ENCODE assay signal across 18 cellular contexts in genomic region chr2:146241023-146241422, GRCh38.
DNase-seq lines count a peak whose midpoint lies in the region; ATAC-seq, FAIRE-seq and TF ChIP-seq lines count a peak whose summit lies in the region.
"Had no signal": no experiment of that assay in that cellular context is flagged by ENCODE, and none has a peak within 500 bp of the region (broad histone marks: within the 10 kb centered on the region; RNA-seq: fewer than 3 reads in every experiment).

No MANE protein-coding gene starts in this region.

- TF ChIP-seq POLR2A in right lobe of liver (IDR thresholded peaks at IDR 0.05) = no peak
- TF ChIP-seq POLR2A in HepG2 (IDR thresholded peaks at IDR 0.05; ENCODE audit: insufficient read depth in 1 of 2, low read depth in 2 of 2, low read length in 2 of 2) = no peak

- H2AFZ ChIP-seq in HepG2 (ENCODE audit: low read length) = no peak overlapping the region
- no peak overlapping the region for H2AFZ ChIP-seq in osteoblast (ENCODE audit: low read length)

- CTCF ChIA-PET in HepG2 (lab: Yijun Ruan, JAX; ENCODE audit: low intra/inter-chr PET ratio, low total read pairs) = no interaction called here

- 5% methylated on average over 1 of the region's 1 CpG for WGBS in right lobe of liver (ENCODE audit: insufficient coverage, low coverage, low lambda C conversion rate, missing lambda C conversion rate)
- 3% methylated on average over 1 of the region's 1 CpG for WGBS in HepG2 (ENCODE audit: low lambda C conversion rate)

- no peaks in the 10 kb centered on the region for H3K27me3 ChIP-seq in right lobe of liver
- no peaks in the 10 kb centered on the region for H3K27me3 ChIP-seq in HepG2 (ENCODE audit: control insufficient read depth in 1 of 2, insufficient read depth in 2 of 2, low read length in 2 of 2)
- H3K27me3 ChIP-seq in SJCRH30 = no peaks in the 10 kb centered on the region
- no peaks in the 10 kb centered on the region for H3K27me3 ChIP-seq in osteoblast (ENCODE audit: insufficient read depth, low read length)
- H3K27me3 ChIP-seq: BLaER1 had no signal

- no peak for TF ChIP-seq CTCF in right lobe of liver (IDR thresholded peaks at IDR 0.05)
- no peak for TF ChIP-seq CTCF in HepG2 (CRISPR knock-in tag; IDR thresholded peaks at IDR 0.05)
- no peak for TF ChIP-seq CTCF in osteoblast (IDR thresholded peaks at IDR 0.05; ENCODE audit: extremely low read depth, low read depth, low read length)

- POLR2A ChIA-PET in HepG2 (lab: Yijun Ruan, JAX) = no interaction called here

- H3K79me2 ChIP-seq in HepG2 (ENCODE audit: insufficient read depth, low read length) = no peaks in the 10 kb centered on the region
- H3K79me2 ChIP-seq in osteoblast (ENCODE audit: insufficient read depth, low read length) = no peaks in the 10 kb centered on the region

- ATAC-seq in right lobe of liver = peak; percentile 32 to 70 (median 52)
- ATAC-seq in HepG2 = no peak
- no peak for ATAC-seq in Right ventricle myocardium superior (ENCODE audit: poor library complexity)

- no peak overlapping the region for H3K27ac ChIP-seq in right lobe of liver
- H3K27ac ChIP-seq in HepG2 (ENCODE audit: extremely low read length, insufficient read depth, low read length) = no peak overlapping the region
- peak overlapping the region; percentile 39 for H3K27ac ChIP-seq in SJCRH30
- peak overlapping the region; percentile 92 for H3K27ac ChIP-seq in osteoblast (ENCODE audit: low read depth, low read length)
- H3K27ac ChIP-seq: BLaER1, HL-60 had no signal

- H3K4me3 ChIP-seq in right lobe of liver = no peak overlapping the region
- no peak overlapping the region for H3K4me3 ChIP-seq in HepG2 (replicated peaks in 1 of 3; ENCODE audit: insufficient read depth in 1 of 3, low read depth in 2 of 3, low read length in 3 of 3)
- H3K4me3 ChIP-seq in SJCRH30 = no peak overlapping the region
- no peak overlapping the region for H3K4me3 ChIP-seq in osteoblast (ENCODE audit: insufficient read depth, low read length)
- H3K4me3 ChIP-seq: BLaER1, HAP-1 had no signal

- no peak for TF ChIP-seq EP300 in HepG2 (IDR thresholded peaks at IDR 0.05; ENCODE audit: low read depth in 2 of 2, low read length in 2 of 2)
- no peak for TF ChIP-seq EP300 in HepG2 (CRISPR knock-in tag; IDR thresholded peaks at IDR 0.05; ENCODE audit: borderline replicate concordance)

- no peak for TF ChIP-seq RAD21 in HepG2 (CRISPR knock-in tag; IDR thresholded peaks at IDR 0.05)

- H3K4me1 ChIP-seq in right lobe of liver (peaks cover 0 to 15% (median 3%) of the 10 kb centered on the region in 4 donors), HepG2 (ENCODE audit: insufficient read depth, low read length) (no peaks in the 10 kb centered on the region), SJCRH30 (peaks cover 27% of the 10 kb centered on the region), osteoblast (ENCODE audit: insufficient read depth, low read length) (peaks cover 42% of the 10 kb centered on the region)
- H3K4me1 ChIP-seq: BLaER1, Caco-2 had no signal

- BruUV-seq in HepG2 (replicated peaks; lab: Mats Ljungman, UMichigan) = no TSS peak

- H3K9me3 ChIP-seq in right lobe of liver (no peaks in the 10 kb centered on the region), HepG2 (ENCODE audit: low read length) (no peaks in the 10 kb centered on the region), SJCRH30 (replicated peaks) (no peaks in the 10 kb centered on the region), osteoblast (ENCODE audit: low read depth, low read length) (no peaks in the 10 kb centered on the region)
- H3K9me3 ChIP-seq: BLaER1, Caco-2, HAP-1 had no signal

- no peaks in the 10 kb centered on the region for H4K20me1 ChIP-seq in HepG2 (ENCODE audit: insufficient read depth, low read length)
- no peaks in the 10 kb centered on the region for H4K20me1 ChIP-seq in osteoblast (ENCODE audit: insufficient read depth, low read length)
- H4K20me1 ChIP-seq: BLaER1 had no signal

- H3K4me2 ChIP-seq in HepG2 (ENCODE audit: low read depth, low read length) (no peak overlapping the region), osteoblast (ENCODE audit: insufficient read depth, low read length) (no peak overlapping the region)
- H3K4me2 ChIP-seq: BLaER1 had no signal

- no peaks in the 10 kb centered on the region for H3K36me3 ChIP-seq in right lobe of liver
- no peaks in the 10 kb centered on the region for H3K36me3 ChIP-seq in HepG2 (replicated peaks in 1 of 2; ENCODE audit: control insufficient read depth in 1 of 2, insufficient read depth in 2 of 2, low read length in 2 of 2)
- no peaks in the 10 kb centered on the region for H3K36me3 ChIP-seq in SJCRH30
- H3K36me3 ChIP-seq in osteoblast (ENCODE audit: insufficient read depth, low read length) = no peaks in the 10 kb centered on the region
- H3K36me3 ChIP-seq: BLaER1, HAP-1 had no signal

- no peak for DNase-seq in right lobe of liver
- DNase-seq in HepG2 (ENCODE audit: low spot score) = no peak
- peak; percentile 16 to 67 for DNase-seq in SJCRH30
- DNase-seq in osteoblast (ENCODE audit: insufficient read length, low spot score, missing footprints) = no peak
- no peak for DNase-seq in kidney tubule cell (ENCODE audit: low spot score)
- DNase-seq in Right ventricle myocardium superior = no peak
- no peak for DNase-seq in HK-2 (ENCODE audit: unreplicated experiment)
- DNase-seq: 8988T; AML-193; Caco-2; CD8-positive, alpha-beta memory T cell; DND-41; GDM1 had no signal

- H3K9ac ChIP-seq in HepG2 (ENCODE audit: insufficient read depth, low read depth, low read length) = no peak overlapping the region
- H3K9ac ChIP-seq: BLaER1 had no signal

- no peak for FAIRE-seq in HepG2 (lab: Jason Lieb, UNC)
- FAIRE-seq: GM12892, H1 had no signal

- in situ Hi-C loops in HepG2 (cut with HindIII; ENCODE audit: extremely low pct_ligation_motif_present, low pct_unique_long_range_greater_than_20kb) = no loop called here

- intact Hi-C loops in right lobe of liver (cut with DNase I) = no loop called here
- intact Hi-C loops in HepG2 (cut with micrococcal nuclease; ENCODE audit: unreplicated experiment) = no loop called here
- intact Hi-C loops in Right ventricle myocardium superior (cut with DNase I) = no loop called here

TF ChIP-seq in HepG2, 621 proteins besides CTCF, POLR2A, EP300 and RAD21 (continues in another document):
- no peak for TF ChIP-seq ELF4 (CRISPR knock-in tag; IDR thresholded peaks at IDR 0.05; ENCODE audit: borderline replicate concordance)
- no peak for TF ChIP-seq ZNF205 (CRISPR knock-in tag; IDR thresholded peaks at IDR 0.05)
- no peak for TF ChIP-seq HOXD1 (CRISPR knock-in tag; IDR thresholded peaks at IDR 0.05)
- TF ChIP-seq ZNF672 (CRISPR knock-in tag; IDR thresholded peaks at IDR 0.05) = no peak
- no peak for TF ChIP-seq SRSF4 (IDR thresholded peaks at IDR 0.05; ENCODE audit: low read depth, low read length, poor library complexity, severe bottlenecking)
- TF ChIP-seq, protein P1, sequence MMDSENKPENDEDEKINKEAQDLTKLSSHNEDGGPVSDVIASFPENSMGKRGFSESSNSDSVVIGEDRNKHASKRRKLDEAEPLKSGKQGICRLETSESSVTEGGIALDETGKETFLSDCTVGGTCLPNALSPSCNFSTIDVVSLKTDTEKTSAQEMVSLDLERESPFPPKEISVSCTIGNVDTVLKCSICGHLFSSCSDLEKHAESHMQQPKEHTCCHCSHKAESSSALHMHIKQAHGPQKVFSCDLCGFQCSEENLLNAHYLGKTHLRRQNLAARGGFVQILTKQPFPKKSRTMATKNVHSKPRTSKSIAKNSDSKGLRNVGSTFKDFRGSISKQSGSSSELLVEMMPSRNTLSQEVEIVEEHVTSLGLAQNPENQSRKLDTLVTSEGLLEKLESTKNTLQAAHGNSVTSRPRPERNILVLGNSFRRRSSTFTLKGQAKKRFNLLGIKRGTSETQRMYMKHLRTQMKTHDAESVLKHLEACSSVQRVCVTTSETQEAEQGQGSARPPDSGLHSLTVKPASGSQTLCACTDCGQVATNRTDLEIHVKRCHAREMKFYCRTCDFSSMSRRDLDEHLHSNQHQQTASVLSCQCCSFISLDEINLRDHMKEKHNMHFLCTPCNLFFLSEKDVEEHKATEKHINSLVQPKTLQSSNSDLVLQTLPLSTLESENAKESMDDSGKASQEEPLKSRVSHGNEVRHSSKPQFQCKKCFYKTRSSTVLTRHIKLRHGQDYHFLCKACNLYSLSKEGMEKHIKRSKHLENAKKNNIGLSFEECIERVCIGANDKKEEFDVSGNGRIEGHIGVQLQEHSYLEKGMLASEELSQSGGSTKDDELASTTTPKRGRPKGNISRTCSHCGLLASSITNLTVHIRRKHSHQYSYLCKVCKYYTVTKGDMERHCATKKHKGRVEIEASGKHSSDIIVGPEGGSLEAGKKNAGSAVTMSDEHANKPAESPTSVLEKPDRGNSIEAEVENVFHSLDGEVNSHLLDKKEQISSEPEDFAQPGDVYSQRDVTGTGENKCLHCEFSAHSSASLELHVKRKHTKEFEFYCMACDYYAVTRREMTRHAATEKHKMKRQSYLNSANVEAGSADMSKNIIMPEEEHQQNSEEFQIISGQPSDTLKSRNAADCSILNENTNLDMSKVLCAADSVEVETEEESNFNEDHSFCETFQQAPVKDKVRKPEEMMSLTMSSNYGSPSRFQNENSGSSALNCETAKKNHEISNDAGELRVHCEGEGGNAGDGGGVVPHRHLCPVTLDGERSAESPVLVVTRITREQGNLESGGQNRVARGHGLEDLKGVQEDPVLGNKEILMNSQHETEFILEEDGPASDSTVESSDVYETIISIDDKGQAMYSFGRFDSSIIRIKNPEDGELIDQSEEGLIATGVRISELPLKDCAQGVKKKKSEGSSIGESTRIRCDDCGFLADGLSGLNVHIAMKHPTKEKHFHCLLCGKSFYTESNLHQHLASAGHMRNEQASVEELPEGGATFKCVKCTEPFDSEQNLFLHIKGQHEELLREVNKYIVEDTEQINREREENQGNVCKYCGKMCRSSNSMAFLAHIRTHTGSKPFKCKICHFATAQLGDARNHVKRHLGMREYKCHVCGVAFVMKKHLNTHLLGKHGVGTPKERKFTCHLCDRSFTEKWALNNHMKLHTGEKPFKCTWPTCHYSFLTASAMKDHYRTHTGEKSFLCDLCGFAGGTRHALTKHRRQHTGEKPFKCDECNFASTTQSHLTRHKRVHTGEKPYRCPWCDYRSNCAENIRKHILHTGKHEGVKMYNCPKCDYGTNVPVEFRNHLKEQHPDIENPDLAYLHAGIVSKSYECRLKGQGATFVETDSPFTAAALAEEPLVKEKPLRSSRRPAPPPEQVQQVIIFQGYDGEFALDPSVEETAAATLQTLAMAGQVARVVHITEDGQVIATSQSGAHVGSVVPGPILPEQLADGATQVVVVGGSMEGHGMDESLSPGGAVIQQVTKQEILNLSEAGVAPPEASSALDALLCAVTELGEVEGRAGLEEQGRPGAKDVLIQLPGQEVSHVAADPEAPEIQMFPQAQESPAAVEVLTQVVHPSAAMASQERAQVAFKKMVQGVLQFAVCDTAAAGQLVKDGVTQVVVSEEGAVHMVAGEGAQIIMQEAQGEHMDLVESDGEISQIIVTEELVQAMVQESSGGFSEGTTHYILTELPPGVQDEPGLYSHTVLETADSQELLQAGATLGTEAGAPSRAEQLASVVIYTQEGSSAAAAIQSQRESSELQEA (CRISPR knock-in tag; IDR thresholded peaks at IDR 0.05; ENCODE audit: not compliant biosample characterization) = no peak
- TF ChIP-seq PHF8 (CRISPR knock-in tag; IDR thresholded peaks at IDR 0.05) = no peak
- TF ChIP-seq ZNF549 (CRISPR knock-in tag; IDR thresholded peaks at IDR 0.05) = no peak

Comparison
In these comparisons a context has a peak if more than half of its experiments do, and no peak if none do; other contexts are left out.
1. ATAC-seq: peak in right lobe of liver (4 of 4); none in HepG2 (single experiment) and Right ventricle myocardium superior (single experiment).
2. DNase-seq: peak in SJCRH30 (2 of 2); none in right lobe of liver (0 of 3), HepG2 (single experiment), osteoblast (single experiment), kidney tubule cell (single experiment), Right ventricle myocardium superior (single experiment) and HK-2 (single experiment).
3. H3K27ac ChIP-seq: peak in SJCRH30 (single experiment) and osteoblast (single experiment); none in right lobe of liver (0 of 3) and HepG2 (single experiment).